In the genomic region with DNA sequence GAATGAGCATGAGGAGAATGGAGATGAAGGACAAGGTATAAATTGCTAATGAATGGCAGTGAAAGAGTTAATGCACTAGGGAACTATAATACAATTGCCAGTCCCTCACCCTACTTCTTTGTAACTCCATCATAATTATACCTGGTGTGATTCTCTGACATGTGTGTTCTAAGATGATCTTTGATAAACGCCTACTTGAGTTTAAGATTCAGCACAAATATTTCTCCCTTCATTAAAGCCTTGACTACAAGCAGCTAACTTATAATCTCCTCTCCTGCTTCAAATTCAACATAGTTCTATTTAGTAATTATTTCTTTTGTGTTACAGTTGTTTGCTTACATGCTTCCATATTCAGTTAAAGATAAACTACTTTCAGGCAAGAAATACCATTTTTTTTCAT, we compare ENCODE assay signal across 32 cellular contexts. TPM values are rescaled to one million over a fixed set of nuclear protein-coding genes. Genes with fewer than 3 reads are reported as not detected.
"Had no signal": no experiment of that assay in that cellular context is flagged by ENCODE, and none has a peak within 500 bp of the region (broad histone marks: within the 10 kb centered on the region; RNA-seq: fewer than 3 reads in every experiment).

No MANE protein-coding gene starts in this region.

- H3K36me3 ChIP-seq: ascending aorta, cardiac muscle cell, Peyer's patch, SJSA1, WERI-Rb-1 had no signal

- H3K9me3 ChIP-seq: ascending aorta, Peyer's patch, SJSA1, SK-N-SH had no signal

- H3K27ac Mint-ChIP-seq: activated CD4-positive, alpha-beta T cell treated with anti-CD3 and anti-CD28 coated beads, Interleukin-2, amount 10 ng/mL, durations not matched to agents 24 days and 14 days; activated CD8-positive, alpha-beta T cell treated with anti-CD3 and anti-CD28 coated beads for 36 hours; activated naive CD8-positive, alpha-beta T cell treated with anti-CD3 and anti-CD28 coated beads, Interleukin-2, amount 10 ng/mL, durations not matched to agents 7 days and 5 days; activated T-cell treated with anti-CD3 and anti-CD28 coated beads, Interleukin-2, amount 50 U/mL, for 24 hours; T-helper 1 cell treated with Interleukin-12 subunit alpha and Interleukin-12 subunit beta and Interleukin-4 antibody, amounts not matched to agents 30 μg/mL and 1 μg/mL, for 36 hours had no signal

- H3K27ac ChIP-seq: ascending aorta, cardiac muscle cell, Peyer's patch, SJSA1, WERI-Rb-1 had no signal

- H3K9me3 Mint-ChIP-seq: activated CD4-positive, alpha-beta T cell treated with anti-CD3 and anti-CD28 coated beads, Interleukin-2, amount 10 ng/mL, durations not matched to agents 24 days and 14 days; activated CD8-positive, alpha-beta T cell treated with anti-CD3 and anti-CD28 coated beads for 36 hours; activated naive CD8-positive, alpha-beta T cell treated with anti-CD3 and anti-CD28 coated beads, Interleukin-2, amount 10 ng/mL, durations not matched to agents 7 days and 5 days; activated T-cell treated with anti-CD3 and anti-CD28 coated beads, Interleukin-2, amount 50 U/mL, for 24 hours; central memory CD8-positive, alpha-beta T cell; T-helper 1 cell treated with Interleukin-12 subunit alpha and Interleukin-12 subunit beta and Interleukin-4 antibody, amounts not matched to agents 30 μg/mL and 1 μg/mL, for 36 hours had no signal

- H3K4me2 ChIP-seq: SK-N-SH had no signal

- H3K27me3 ChIP-seq: ascending aorta, Peyer's patch had no signal

- H3K36me3 Mint-ChIP-seq: activated naive CD8-positive, alpha-beta T cell treated with anti-CD3 and anti-CD28 coated beads, Interleukin-2, amount 10 ng/mL, durations not matched to agents 7 days and 5 days had no signal

- H3K4me3 ChIP-seq: ascending aorta, cardiac muscle cell, K562, Peyer's patch, SJSA1 had no signal

- H3K4me3 Mint-ChIP-seq: activated CD8-positive, alpha-beta T cell treated with anti-CD3 and anti-CD28 coated beads for 36 hours; activated naive CD8-positive, alpha-beta T cell treated with anti-CD3 and anti-CD28 coated beads, Interleukin-2, amount 10 ng/mL, durations not matched to agents 7 days and 5 days; activated T-cell treated with anti-CD3 and anti-CD28 coated beads, Interleukin-2, amount 50 U/mL, for 24 hours; central memory CD8-positive, alpha-beta T cell had no signal

- DNase-seq: activated CD4-positive, alpha-beta T cell treated with anti-CD3 and anti-CD28 coated beads, Interleukin-2, amount 10 ng/mL, durations not matched to agents 24 days and 14 days; activated CD4-positive, alpha-beta T cell treated with anti-CD3 and anti-CD28 coated beads, Interleukin-2, amount 50 U/mL, for 4 hours; activated CD4-positive, CD25-positive, alpha-beta regulatory T cell; activated CD8-positive, alpha-beta T cell treated with anti-CD3 and anti-CD28 coated beads for 36 hours; activated naive CD4-positive, alpha-beta T cell treated with anti-CD3 and anti-CD28 coated beads, Interleukin-2, amount 50 U/mL, for 16 hours; activated naive CD8-positive, alpha-beta T cell treated with anti-CD3 and anti-CD28 coated beads, Interleukin-2, amount 10 ng/mL, durations not matched to agents 7 days and 5 days; activated T-cell treated with anti-CD3 and anti-CD28 coated beads, Interleukin-2, amount 50 U/mL, for 24 hours; amygdala; NCI-H1436 treated with DMSO at 0.1 percent for 48 hours; NCI-H1694 treated with DMSO at 0.1 percent for 48 hours; NCI-H2029; NCI-H345; NCI-H524 treated with DMSO at 0.1 percent for 48 hours; NCI-H748 treated with DMSO at 0.1 percent for 48 hours; NK-92 treated with Interleukin-12 subunit alpha and Interleukin-12 subunit beta, amount 100 ng/mL, for 24 hours; PC-3; Peyer's patch; RPMI8226; SHP77 treated with DMSO at 0.1 percent for 48 hours; SK-N-SH; T1000; WERI-Rb-1 had no signal

- ATAC-seq: activated CD8-positive, alpha-beta T cell treated with anti-CD3 and anti-CD28 coated beads for 36 hours; K562; PC-3 had no signal

- H3K4me1 ChIP-seq: ascending aorta, Peyer's patch, SJSA1 had no signal

RNA-seq across cellular contexts. Expression of gene CLEC2A, which starts 9.7 kb away (rescaled TPM):
- total RNA-seq: activated CD4-positive, alpha-beta T cell treated with anti-CD3 and anti-CD28 coated beads, Interleukin-2, amount 10 ng/mL, durations not matched to agents 24 days and 14 days; activated CD8-positive, alpha-beta memory T cell treated with anti-CD3 and anti-CD28 coated beads for 36 hours; activated CD8-positive, alpha-beta T cell treated with anti-CD3 and anti-CD28 coated beads for 36 hours; activated naive CD8-positive, alpha-beta T cell treated with anti-CD3 and anti-CD28 coated beads, Interleukin-2, amount 10 ng/mL, durations not matched to agents 7 days and 5 days; ascending aorta; cardiac muscle cell; K562; MCF 10A; NCI-H460; PC-3; Peyer's patch; SJSA1 had no signal

RNA-seq across cellular contexts. Expression of gene CLEC12A, which starts 29.4 kb away (rescaled TPM):
- total RNA-seq: activated CD4-positive, alpha-beta T cell treated with anti-CD3 and anti-CD28 coated beads, Interleukin-2, amount 10 ng/mL, durations not matched to agents 24 days and 14 days; activated CD8-positive, alpha-beta memory T cell treated with anti-CD3 and anti-CD28 coated beads for 36 hours; ascending aorta; cardiac muscle cell; chondrocyte; K562; MCF 10A; NCI-H460; PC-3; SJSA1 had no signal

RNA-seq across cellular contexts. Expression of gene CLEC1B, which starts 57.1 kb away (rescaled TPM):
- total RNA-seq: activated CD4-positive, alpha-beta T cell treated with anti-CD3 and anti-CD28 coated beads, Interleukin-2, amount 10 ng/mL, durations not matched to agents 24 days and 14 days; activated CD8-positive, alpha-beta memory T cell treated with anti-CD3 and anti-CD28 coated beads for 36 hours; activated CD8-positive, alpha-beta T cell treated with anti-CD3 and anti-CD28 coated beads for 36 hours; activated naive CD8-positive, alpha-beta T cell treated with anti-CD3 and anti-CD28 coated beads, Interleukin-2, amount 10 ng/mL, durations not matched to agents 7 days and 5 days; ascending aorta; chondrocyte; K562; MCF 10A; NCI-H460; PC-3; Peyer's patch; SJSA1 had no signal
